ENCODE assay signal across 8 cellular contexts in genomic region chr17:78924481-78925151, GRCh38. TPM values are rescaled to one million over a fixed set of nuclear protein-coding genes. Genes with fewer than 3 reads are reported as not detected.
DNase-seq lines count a peak whose midpoint lies in the region; ATAC-seq and TF ChIP-seq lines count a peak whose summit lies in the region.

No MANE protein-coding gene starts in this region.

- POLR2A ChIA-PET in naive thymus-derived CD8-positive, alpha-beta T cell (lab: Charles Lee), result interaction anchor here (0.7 to 1.2 kb wide), 2 partner anchors 35 to 47 kb away, joined by 4 to 7 read pairs; no protein-coding TSS in a partner anchor

- H3K27ac Mint-ChIP-seq in endothelial cell (ENCODE audit: unreplicated experiment), result no peak overlapping the region
- peak overlapping the region in 3 of 10 donors; percentile 62 to 89 (median 74) for H3K27ac Mint-ChIP-seq in naive thymus-derived CD8-positive, alpha-beta T cell

- H3K4me1 Mint-ChIP-seq in endothelial cell (ENCODE audit: unreplicated experiment), result peaks cover 11% of the 10 kb centered on the region
- peaks cover 17 to 29% (median 24%) of the 10 kb centered on the region in 4 donors for H3K4me1 Mint-ChIP-seq in naive thymus-derived CD8-positive, alpha-beta T cell

- no peaks in the 10 kb centered on the region for H3K9me3 Mint-ChIP-seq in endothelial cell (ENCODE audit: unreplicated experiment)
- H3K9me3 Mint-ChIP-seq in naive thymus-derived CD8-positive, alpha-beta T cell, result no peaks in the 10 kb centered on the region

- peak overlapping the region; percentile 62 for H3K9ac ChIP-seq in NT2/D1 (ENCODE audit: insufficient read length, low read depth)

- peaks cover 15% of the 10 kb centered on the region for H3K36me3 ChIP-seq in NT2/D1 (ENCODE audit: insufficient read depth, insufficient read length, low read length)

- H3K4me3 ChIP-seq in NT2/D1 (ENCODE audit: insufficient read length, low read depth), result peak overlapping the region; percentile 57

- peak; percentile 13 to 28 for ATAC-seq in naive thymus-derived CD8-positive, alpha-beta T cell
- ATAC-seq in GM19395 (IDR thresholded peaks at IDR 0.05; ENCODE audit: unreplicated experiment) (no peak), GM21360 (IDR thresholded peaks at IDR 0.05; ENCODE audit: unreplicated experiment) (no peak)

- DNase-seq in EH (ENCODE audit: low read depth) (peak; percentile 63), NT2/D1 (ENCODE audit: low read depth, low spot score) (no peak), endothelial cell (ENCODE audit: low spot score) (peak; percentile 18), medulla oblongata (ENCODE audit: extremely low spot score) (no peak), retina (no peak)
- DNase-seq in naive thymus-derived CD8-positive, alpha-beta T cell, result no peak

- no peaks in the 10 kb centered on the region for H3K9me3 ChIP-seq in NT2/D1 (ENCODE audit: insufficient read depth, low read length)

- no peaks in the 10 kb centered on the region for H3K36me3 Mint-ChIP-seq in endothelial cell (ENCODE audit: low read depth, unreplicated experiment)
- H3K36me3 Mint-ChIP-seq in naive thymus-derived CD8-positive, alpha-beta T cell, result no peaks in the 10 kb centered on the region

- peaks cover 30% of the 10 kb centered on the region for H3K4me1 ChIP-seq in NT2/D1 (ENCODE audit: insufficient read depth, insufficient read length)

- H3K27me3 ChIP-seq in NT2/D1 (ENCODE audit: insufficient read depth, insufficient read length), result no peaks in the 10 kb centered on the region

- peaks cover 9% of the 10 kb centered on the region for H3K27me3 Mint-ChIP-seq in endothelial cell (ENCODE audit: unreplicated experiment)
- H3K27me3 Mint-ChIP-seq in naive thymus-derived CD8-positive, alpha-beta T cell, result peaks cover 0 to 7% (median 2%) of the 10 kb centered on the region in 5 donors

- no peak for TF ChIP-seq CTCF in endothelial cell (IDR thresholded peaks at IDR 0.05; ENCODE audit: unreplicated experiment)

- H3K4me3 Mint-ChIP-seq in endothelial cell (ENCODE audit: unreplicated experiment), result peak overlapping the region; percentile 42
- peak overlapping the region; percentile 56 to 89 (median 83) for H3K4me3 Mint-ChIP-seq in naive thymus-derived CD8-positive, alpha-beta T cell

RNA-seq across cellular contexts. Expression of gene TIMP2, which starts 0.6 kb away (rescaled TPM):
- total RNA-seq in endothelial cell (ENCODE audit: unreplicated experiment), result 41.5 TPM
- total RNA-seq in naive thymus-derived CD8-positive, alpha-beta T cell, result 1 to 10 TPM; 6.2 to 7.3 TPM
- under 1 TPM; 0.22 to 0.75 (median 0.60) TPM for polyA plus RNA-seq in naive thymus-derived CD8-positive, alpha-beta T cell

RNA-seq across cellular contexts. Expression of gene CEP295NL, which starts 21.6 kb away (rescaled TPM):
- 1.4 TPM for total RNA-seq in endothelial cell (ENCODE audit: unreplicated experiment)
- under 1 TPM in 1 of 2 experiments, not detected in 1; 0.86 TPM for total RNA-seq in naive thymus-derived CD8-positive, alpha-beta T cell
- not detected for polyA plus RNA-seq in naive thymus-derived CD8-positive, alpha-beta T cell

RNA-seq across cellular contexts. Expression of gene LGALS3BP, which starts 55.1 kb away (rescaled TPM):
- total RNA-seq in endothelial cell (ENCODE audit: unreplicated experiment), result 12.6 TPM
- 10 to 100 TPM; 50.5 to 54.4 TPM for total RNA-seq in naive thymus-derived CD8-positive, alpha-beta T cell
- polyA plus RNA-seq in naive thymus-derived CD8-positive, alpha-beta T cell, result 10 to 100 TPM; 51.5 to 90.6 (median 88.6) TPM

Comparison
In these comparisons a context has a peak if more than half of its experiments do, and no peak if none do; other contexts are left out.
1. DNase-seq: peak in EH (single experiment) and endothelial cell (single experiment); none in NT2/D1 (single experiment), naive thymus-derived CD8-positive, alpha-beta T cell (0 of 10), medulla oblongata (single experiment) and retina (single experiment).
2. ATAC-seq: peak in naive thymus-derived CD8-positive, alpha-beta T cell (2 of 2); none in GM19395 (single experiment) and GM21360 (single experiment).